8 cellular contexts compared by ENCODE assay signal in genomic region chr14:73634333-73634833, GRCh38. TPM values are rescaled to one million over a fixed set of nuclear protein-coding genes. Genes with fewer than 3 reads are reported as not detected.
A peak's percentile ranks its signal among the peaks of the same experiment; 100 is the strongest.
DNase-seq lines count a peak whose midpoint lies in the region; ATAC-seq and TF ChIP-seq lines count a peak whose summit lies in the region.

No MANE protein-coding gene starts in this region.

- peak in 1 of 2 donors; percentile 34 for TF ChIP-seq CTCF in mammary epithelial cell (conservative IDR thresholded peaks at IDR 0.05 in 1 of 2, IDR thresholded peaks at IDR 0.05 in 1 of 2; ENCODE audit: extremely low read depth in 1 of 2, insufficient read depth in 1 of 2, low read depth in 1 of 2, low read length in 2 of 2)
- TF ChIP-seq CTCF in RWPE1 (conservative IDR thresholded peaks at IDR 0.05; ENCODE audit: low read depth), result no peak; the same call in 1 of the 2 replicates

- dilution Hi-C loops in mammary epithelial cell (cut with HindIII; ENCODE audit: low sequenced_read_pairs), result no loop called here

- WGBS in mammary epithelial cell (ENCODE audit: low coverage, missing lambda C conversion rate), result 25% methylated on average over 10 of the region's 31 CpGs

- no peak for ATAC-seq in stimulated activated naive CD8-positive, alpha-beta T cell treated with anti-CD3 and anti-CD28 coated beads, Interleukin-15, Interleukin-2, amounts not matched to agents 100 U/mL and 50 U/mL, for 24 hours

- no peaks in the 10 kb centered on the region for H3K79me2 ChIP-seq in mammary epithelial cell (ENCODE audit: insufficient read depth, low read length)

- no peaks in the 10 kb centered on the region for H3K36me3 ChIP-seq in mammary epithelial cell (ENCODE audit: insufficient read depth, low read length)

- H3K27me3 ChIP-seq in mammary epithelial cell (ENCODE audit: insufficient read depth, low read length), result no peaks in the 10 kb centered on the region

- BruUV-seq in mammary epithelial cell (replicated peaks; lab: Mats Ljungman, UMichigan), result no TSS peak

- H3K4me1 ChIP-seq in mammary epithelial cell (ENCODE audit: insufficient read depth, low read length), result peaks cover 13% of the 10 kb centered on the region

- H2AFZ ChIP-seq in mammary epithelial cell (ENCODE audit: low read depth, low read length), result peak overlapping the region; percentile 99

- in situ Hi-C loops in mammary epithelial cell (cut with MboI; ENCODE audit: low sequenced_read_pairs in 2 of 2), result loop anchor here (5.0 to 25.0 kb wide), 2 partner anchors 127 to 347 kb away; no protein-coding TSS in a partner anchor

- CTCF ChIA-PET in mammary epithelial cell (lab: Charles Lee; ENCODE audit: low non-redundant PET), result no interaction called here
- CTCF ChIA-PET in RWPE1 (lab: Yijun Ruan, JAX), result interaction anchor here (0.5 to 3.0 kb wide), 2 partner anchors 126 to 342 kb away, joined by 5 to 24 read pairs; no protein-coding TSS in a partner anchor

- POLR2A ChIA-PET in RWPE1 (lab: Yijun Ruan, JAX; ENCODE audit: low non-redundant PET), result no interaction called here

- H3K4me2 ChIP-seq in mammary epithelial cell (ENCODE audit: insufficient read depth, low read depth, low read length), result peak overlapping the region; percentile 98

- H4K20me1 ChIP-seq in mammary epithelial cell (ENCODE audit: insufficient read depth, low read length), result no peaks in the 10 kb centered on the region

- intact Hi-C loops in mammary epithelial cell (cut with micrococcal nuclease), result loop anchor here (5.0 kb wide), 4 partner anchors 78 to 1122 kb away; partner anchors contain the start of genes PNMA1 and RIOX1

- peak overlapping the region; percentile 47 to 57 (median 53) for H3K4me3 ChIP-seq in mammary epithelial cell (replicated peaks in 1 of 3; ENCODE audit: insufficient read depth in 1 of 3, low read depth in 2 of 3, low read length in 3 of 3)

- H3K9me3 ChIP-seq in mammary epithelial cell (replicated peaks; ENCODE audit: insufficient read depth, low read length), result no peaks in the 10 kb centered on the region

- H3K27ac ChIP-seq in mammary epithelial cell (ENCODE audit: insufficient read depth, low read depth, low read length), result no peak overlapping the region
- no peak overlapping the region for H3K27ac ChIP-seq in RWPE1

- DNase-seq in GM03348 (ENCODE audit: low spot score) (peak; percentile 20), NCI-H146 (lab: John Stamatoyannopoulos, UW) (peak; percentile 68), mammary epithelial cell (no peak), kidney tubule cell (ENCODE audit: low spot score) (peak; percentile 28), putamen (ENCODE audit: low spot score) (no peak), RWPE1 (ENCODE audit: low spot score) (no peak)
- DNase-seq in stimulated activated naive CD8-positive, alpha-beta T cell treated with anti-CD3 and anti-CD28 coated beads, Interleukin-15, Interleukin-2, amounts not matched to agents 100 U/mL and 50 U/mL, for 24 hours, result peak; percentile 14
- DNase-seq in activated CD4-positive, alpha-beta T cell treated with anti-CD3 and anti-CD28 coated beads, Interleukin-2, amount 50 U/mL, for 1 hour, result no peak

- no peak overlapping the region for H3K9ac ChIP-seq in mammary epithelial cell (ENCODE audit: insufficient read depth, low read length)

RNA-seq across cellular contexts. Expression of gene DNAL1, which starts 10.4 kb away (rescaled TPM):
- total RNA-seq in mammary epithelial cell, result 10 to 100 TPM; 10.2 to 14.5 TPM
- 3.6 TPM for polyA plus RNA-seq in mammary epithelial cell
- polyA minus RNA-seq in mammary epithelial cell, result 22.3 TPM

RNA-seq across cellular contexts. Expression of gene ACOT6, which starts 22.1 kb away (rescaled TPM):
- not detected for total RNA-seq in mammary epithelial cell
- not detected for polyA plus RNA-seq in mammary epithelial cell
- polyA minus RNA-seq in mammary epithelial cell, result not detected

RNA-seq across cellular contexts. Expression of gene ACOT4, which starts 42.7 kb away (rescaled TPM):
- 1 to 10 TPM in 1 of 2 donors, under 1 TPM in 1; 0.33 to 2.5 TPM for total RNA-seq in mammary epithelial cell
- 0.41 TPM for polyA plus RNA-seq in mammary epithelial cell
- polyA minus RNA-seq in mammary epithelial cell, result not detected

Comparison
In these comparisons a context has a peak if more than half of its experiments do, and no peak if none do; other contexts are left out.
1. DNase-seq: peak in GM03348 (single experiment), NCI-H146 (single experiment), kidney tubule cell (single experiment) and stimulated activated naive CD8-positive, alpha-beta T cell treated with anti-CD3 and anti-CD28 coated beads, Interleukin-15, Interleukin-2, amounts not matched to agents 100 U/mL and 50 U/mL, for 24 hours (single experiment); none in mammary epithelial cell (single experiment), putamen (single experiment), activated CD4-positive, alpha-beta T cell treated with anti-CD3 and anti-CD28 coated beads, Interleukin-2, amount 50 U/mL, for 1 hour (single experiment) and RWPE1 (single experiment).